In the genomic region with DNA sequence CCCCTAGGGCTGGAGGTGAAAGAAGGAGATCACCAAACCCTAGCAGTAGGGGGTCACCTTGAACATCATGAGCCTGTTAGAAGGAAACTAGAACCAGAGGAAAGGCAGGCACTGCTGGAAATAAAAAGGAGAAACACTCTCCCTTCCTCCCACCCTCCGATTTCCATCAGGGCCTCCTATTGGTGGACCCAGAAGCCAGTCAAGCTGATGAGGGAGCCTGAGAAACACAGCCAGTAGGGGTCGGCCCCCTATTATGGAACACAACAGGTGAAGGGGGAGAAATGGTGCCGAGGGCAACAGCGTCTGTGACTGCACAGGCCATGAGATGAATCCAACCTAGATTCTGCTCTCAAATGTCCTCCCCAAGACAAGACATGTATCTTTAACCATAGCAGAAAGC, we compare ENCODE assay signal across 13 cellular contexts.
"Had no signal": no experiment of that assay in that cellular context is flagged by ENCODE, and none has a peak within 500 bp of the region (broad histone marks: within the 10 kb centered on the region; RNA-seq: fewer than 3 reads in every experiment).

No MANE protein-coding gene starts in this region.

- H3K4me1 ChIP-seq: foreskin keratinocyte, left lung, psoas muscle had no signal

- H3K4me3 ChIP-seq: cardiac muscle cell, left lung, psoas muscle had no signal

- H3K27ac ChIP-seq: cardiac muscle cell, foreskin keratinocyte, left lung, psoas muscle had no signal

- ATAC-seq: foreskin keratinocyte; left lung; natural killer cell treated with Interleukin-12 subunit alpha and Interleukin-12 subunit beta and Interleukin-15 and Interleukin-18, amount 100 ng/mL, for 72 hours; sciatic nerve had no signal

- H3K27me3 ChIP-seq: cardiac muscle cell, left lung had no signal

- DNase-seq: activated CD4-positive, alpha-beta memory T cell treated with anti-CD3 and anti-CD28 coated beads for 36 hours; activated CD8-positive, alpha-beta memory T cell treated with anti-CD3 and anti-CD28 coated beads, Interleukin-2, amount 50 U/mL, for 48 hours; activated naive CD4-positive, alpha-beta T cell treated with anti-CD3 and anti-CD28 coated beads for 36 hours; foreskin keratinocyte; islet precursor cell; left lung; psoas muscle; stimulated activated naive CD4-positive, alpha-beta T cell; substantia nigra; trophoblast cell had no signal

- H3K36me3 ChIP-seq: cardiac muscle cell, left lung had no signal

- H3K9me3 ChIP-seq: left lung, psoas muscle had no signal
